1 cellular context compared by ENCODE assay signal in the genomic region with DNA sequence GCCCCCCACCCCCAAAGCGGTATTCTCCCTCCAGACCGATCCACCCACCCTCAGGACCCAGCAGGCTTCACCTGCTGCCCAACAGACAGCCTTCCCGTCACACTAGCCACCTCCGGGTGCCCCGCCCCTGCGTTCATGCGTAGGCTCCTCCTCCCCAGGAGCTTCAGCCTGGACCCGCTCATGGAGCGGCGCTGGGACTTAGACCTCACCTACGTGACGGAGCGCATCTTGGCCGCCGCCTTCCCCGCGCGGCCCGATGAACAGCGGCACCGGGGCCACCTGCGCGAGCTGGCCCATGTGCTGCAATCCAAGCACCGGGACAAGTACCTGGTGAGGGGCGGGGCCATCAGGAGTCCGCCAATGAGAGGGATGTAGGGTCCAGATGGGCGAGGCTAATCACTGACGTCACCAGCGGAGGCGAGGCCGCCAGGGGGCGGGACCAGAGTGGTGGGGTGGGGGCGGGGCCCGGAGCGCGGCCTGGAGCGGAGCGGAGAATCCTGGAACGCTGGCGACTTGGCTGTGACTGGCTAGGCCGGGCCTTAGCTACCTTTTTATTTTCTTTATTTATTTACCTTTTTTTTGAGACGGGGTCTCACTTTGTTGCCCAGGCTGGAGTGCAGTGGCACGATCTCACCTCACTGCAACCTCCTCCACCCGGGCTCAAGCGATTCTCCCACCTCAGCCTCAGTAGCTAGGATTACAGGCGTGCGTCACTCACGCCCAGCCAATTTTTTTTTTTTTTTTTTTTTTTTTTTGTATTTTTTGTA.
A peak's percentile ranks its signal among the peaks of the same experiment; 100 is the strongest.
TF ChIP-seq lines count a peak whose summit lies in the region.

No MANE protein-coding gene starts in this region.

TF ChIP-seq in GM23338, 12 proteins besides CTCF, POLR2A, EP300 and RAD21 (continued from another document):
- TF ChIP-seq, protein P1, sequence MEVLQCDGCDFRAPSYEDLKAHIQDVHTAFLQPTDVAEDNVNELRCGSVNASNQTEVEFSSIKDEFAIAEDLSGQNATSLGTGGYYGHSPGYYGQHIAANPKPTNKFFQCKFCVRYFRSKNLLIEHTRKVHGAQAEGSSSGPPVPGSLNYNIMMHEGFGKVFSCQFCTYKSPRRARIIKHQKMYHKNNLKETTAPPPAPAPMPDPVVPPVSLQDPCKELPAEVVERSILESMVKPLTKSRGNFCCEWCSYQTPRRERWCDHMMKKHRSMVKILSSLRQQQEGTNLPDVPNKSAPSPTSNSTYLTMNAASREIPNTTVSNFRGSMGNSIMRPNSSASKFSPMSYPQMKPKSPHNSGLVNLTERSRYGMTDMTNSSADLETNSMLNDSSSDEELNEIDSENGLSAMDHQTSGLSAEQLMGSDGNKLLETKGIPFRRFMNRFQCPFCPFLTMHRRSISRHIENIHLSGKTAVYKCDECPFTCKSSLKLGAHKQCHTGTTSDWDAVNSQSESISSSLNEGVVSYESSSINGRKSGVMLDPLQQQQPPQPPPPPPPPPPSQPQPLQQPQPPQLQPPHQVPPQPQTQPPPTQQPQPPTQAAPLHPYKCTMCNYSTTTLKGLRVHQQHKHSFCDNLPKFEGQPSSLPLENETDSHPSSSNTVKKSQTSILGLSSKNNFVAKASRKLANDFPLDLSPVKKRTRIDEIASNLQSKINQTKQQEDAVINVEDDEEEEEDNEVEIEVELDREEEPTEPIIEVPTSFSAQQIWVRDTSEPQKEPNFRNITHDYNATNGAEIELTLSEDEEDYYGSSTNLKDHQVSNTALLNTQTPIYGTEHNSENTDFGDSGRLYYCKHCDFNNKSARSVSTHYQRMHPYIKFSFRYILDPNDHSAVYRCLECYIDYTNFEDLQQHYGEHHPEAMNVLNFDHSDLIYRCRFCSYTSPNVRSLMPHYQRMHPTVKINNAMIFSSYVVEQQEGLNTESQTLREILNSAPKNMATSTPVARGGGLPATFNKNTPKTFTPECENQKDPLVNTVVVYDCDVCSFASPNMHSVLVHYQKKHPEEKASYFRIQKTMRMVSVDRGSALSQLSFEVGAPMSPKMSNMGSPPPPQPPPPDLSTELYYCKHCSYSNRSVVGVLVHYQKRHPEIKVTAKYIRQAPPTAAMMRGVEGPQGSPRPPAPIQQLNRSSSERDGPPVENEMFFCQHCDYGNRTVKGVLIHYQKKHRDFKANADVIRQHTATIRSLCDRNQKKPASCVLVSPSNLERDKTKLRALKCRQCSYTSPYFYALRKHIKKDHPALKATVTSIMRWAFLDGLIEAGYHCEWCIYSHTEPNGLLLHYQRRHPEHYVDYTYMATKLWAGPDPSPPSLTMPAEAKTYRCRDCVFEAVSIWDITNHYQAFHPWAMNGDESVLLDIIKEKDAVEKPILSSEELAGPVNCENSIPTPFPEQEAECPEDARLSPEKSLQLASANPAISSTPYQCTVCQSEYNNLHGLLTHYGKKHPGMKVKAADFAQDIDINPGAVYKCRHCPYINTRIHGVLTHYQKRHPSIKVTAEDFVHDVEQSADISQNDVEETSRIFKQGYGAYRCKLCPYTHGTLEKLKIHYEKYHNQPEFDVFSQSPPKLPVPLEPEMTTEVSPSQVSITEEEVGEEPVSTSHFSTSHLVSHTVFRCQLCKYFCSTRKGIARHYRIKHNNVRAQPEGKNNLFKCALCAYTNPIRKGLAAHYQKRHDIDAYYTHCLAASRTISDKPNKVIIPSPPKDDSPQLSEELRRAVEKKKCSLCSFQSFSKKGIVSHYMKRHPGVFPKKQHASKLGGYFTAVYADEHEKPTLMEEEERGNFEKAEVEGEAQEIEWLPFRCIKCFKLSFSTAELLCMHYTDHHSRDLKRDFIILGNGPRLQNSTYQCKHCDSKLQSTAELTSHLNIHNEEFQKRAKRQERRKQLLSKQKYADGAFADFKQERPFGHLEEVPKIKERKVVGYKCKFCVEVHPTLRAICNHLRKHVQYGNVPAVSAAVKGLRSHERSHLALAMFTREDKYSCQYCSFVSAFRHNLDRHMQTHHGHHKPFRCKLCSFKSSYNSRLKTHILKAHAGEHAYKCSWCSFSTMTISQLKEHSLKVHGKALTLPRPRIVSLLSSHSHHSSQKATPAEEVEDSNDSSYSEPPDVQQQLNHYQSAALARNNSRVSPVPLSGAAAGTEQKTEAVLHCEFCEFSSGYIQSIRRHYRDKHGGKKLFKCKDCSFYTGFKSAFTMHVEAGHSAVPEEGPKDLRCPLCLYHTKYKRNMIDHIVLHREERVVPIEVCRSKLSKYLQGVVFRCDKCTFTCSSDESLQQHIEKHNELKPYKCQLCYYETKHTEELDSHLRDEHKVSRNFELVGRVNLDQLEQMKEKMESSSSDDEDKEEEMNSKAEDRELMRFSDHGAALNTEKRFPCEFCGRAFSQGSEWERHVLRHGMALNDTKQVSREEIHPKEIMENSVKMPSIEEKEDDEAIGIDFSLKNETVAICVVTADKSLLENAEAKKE (CRISPR knock-in tag; IDR thresholded peaks at IDR 0.05): no peak
- TF ChIP-seq EZH2 (IDR thresholded peaks at IDR 0.05; ENCODE audit: low read depth, unreplicated experiment) (no peak), CREB1 (CRISPR knock-in tag; IDR thresholded peaks at IDR 0.05; ENCODE audit: low read depth) (peak; percentile 90), EZH2phosphoT487 (IDR thresholded peaks at IDR 0.05; ENCODE audit: unreplicated experiment) (no peak), NANOG (IDR thresholded peaks at IDR 0.05; ENCODE audit: borderline replicate concordance) (no peak), POLR2AphosphoS5 (IDR thresholded peaks at IDR 0.05; ENCODE audit: low read depth) (peak; percentile 95), ZNF331 (CRISPR knock-in tag; IDR thresholded peaks at IDR 0.05; ENCODE audit: low read depth) (no peak)
